ENCODE assay signal across 1 cellular context in genomic region chr11:86176165-86176884, GRCh38.
TF ChIP-seq lines count a peak whose summit lies in the region.

No MANE protein-coding gene starts in this region.

TF ChIP-seq in HepG2, 621 proteins besides CTCF, POLR2A, EP300 and RAD21 (continued from another document):
- TF ChIP-seq HMG20A (CRISPR knock-in tag; IDR thresholded peaks at IDR 0.05; ENCODE audit: borderline replicate concordance) = no peak
- TF ChIP-seq ZBTB20 (CRISPR knock-in tag; IDR thresholded peaks at IDR 0.05; ENCODE audit: borderline replicate concordance, low read depth) = no peak
- no peak for TF ChIP-seq ZKSCAN5 (CRISPR knock-in tag; IDR thresholded peaks at IDR 0.05)
- no peak for TF ChIP-seq POLR2AphosphoS5 (IDR thresholded peaks at IDR 0.05; ENCODE audit: low read depth, low read length)
- TF ChIP-seq SAFB2 (CRISPR knock-in tag; IDR thresholded peaks at IDR 0.05; ENCODE audit: borderline replicate concordance, low read depth) = no peak
- no peak for TF ChIP-seq DNMT3B (CRISPR knock-in tag; conservative IDR thresholded peaks at IDR 0.05)
- no peak for TF ChIP-seq ZNF792 (CRISPR knock-in tag; IDR thresholded peaks at IDR 0.05)
- no peak for TF ChIP-seq POLR2AphosphoS2 (IDR thresholded peaks at IDR 0.05; ENCODE audit: low read depth, low read length)
- no peak for TF ChIP-seq TFE3 (CRISPR knock-in tag; IDR thresholded peaks at IDR 0.05)
- no peak for TF ChIP-seq ZNF713 (CRISPR knock-in tag; IDR thresholded peaks at IDR 0.05)
- peak; percentile 72 for TF ChIP-seq CEBPG (CRISPR knock-in tag; IDR thresholded peaks at IDR 0.05)
- no peak for TF ChIP-seq BCL3 (CRISPR knock-in tag; IDR thresholded peaks at IDR 0.05)
- TF ChIP-seq NR3C1 (CRISPR knock-in tag; IDR thresholded peaks at IDR 0.05) = no peak
- TF ChIP-seq ZNF512B (CRISPR knock-in tag; IDR thresholded peaks at IDR 0.05; ENCODE audit: borderline replicate concordance) = no peak
- TF ChIP-seq RFXAP (CRISPR knock-in tag; IDR thresholded peaks at IDR 0.05; ENCODE audit: borderline replicate concordance) = no peak
- TF ChIP-seq GRHL1 (CRISPR knock-in tag; conservative IDR thresholded peaks at IDR 0.05) = no peak
- no peak for TF ChIP-seq CAMTA2 (CRISPR knock-in tag; IDR thresholded peaks at IDR 0.05; ENCODE audit: borderline replicate concordance)
- no peak for TF ChIP-seq SOX6 (IDR thresholded peaks at IDR 0.05)
- peak; percentile 28; the same call in 1 of the 2 replicates for TF ChIP-seq SOX6 (CRISPR knock-in tag; IDR thresholded peaks at IDR 0.05)
- TF ChIP-seq CENPBD1 (CRISPR knock-in tag; IDR thresholded peaks at IDR 0.05; ENCODE audit: borderline replicate concordance, low read depth) = no peak
- TF ChIP-seq SMAD3 (CRISPR knock-in tag; IDR thresholded peaks at IDR 0.05) = no peak
- no peak for TF ChIP-seq ZNF558 (CRISPR knock-in tag; IDR thresholded peaks at IDR 0.05; ENCODE audit: borderline replicate concordance)
- TF ChIP-seq ZNF660 (CRISPR knock-in tag; IDR thresholded peaks at IDR 0.05; ENCODE audit: borderline replicate concordance, low read depth) = no peak
- no peak for TF ChIP-seq ZNF878 (CRISPR knock-in tag; IDR thresholded peaks at IDR 0.05)
- peak; percentile 63 for TF ChIP-seq HNF4A (CRISPR knock-in tag; IDR thresholded peaks at IDR 0.05)
- TF ChIP-seq THYN1 (CRISPR knock-in tag; IDR thresholded peaks at IDR 0.05; ENCODE audit: borderline replicate concordance, low read depth) = no peak
- TF ChIP-seq CEBPB (IDR thresholded peaks at IDR 0.05; ENCODE audit: borderline replicate concordance, low read depth, low read length) = peak; percentile 68; the same call in 1 of the 2 replicates
- TF ChIP-seq ZNF740 (CRISPR knock-in tag; IDR thresholded peaks at IDR 0.05) = no peak
- TF ChIP-seq ZNF557 (CRISPR knock-in tag; IDR thresholded peaks at IDR 0.05) = no peak
- TF ChIP-seq ZMYM2 (CRISPR knock-in tag; IDR thresholded peaks at IDR 0.05) = no peak
- TF ChIP-seq ARNT (IDR thresholded peaks at IDR 0.05) = no peak
- peak; percentile 69; the same call in 1 of the 2 replicates for TF ChIP-seq ZNF441 (CRISPR knock-in tag; IDR thresholded peaks at IDR 0.05; ENCODE audit: borderline replicate concordance)
- peak in 1 of 2 experiments; percentile 78; a peak in 2 of 4 replicates for TF ChIP-seq ATF4 (CRISPR knock-in tag; IDR thresholded peaks at IDR 0.05)
- TF ChIP-seq TRAFD1 (CRISPR knock-in tag; IDR thresholded peaks at IDR 0.05; ENCODE audit: borderline replicate concordance) = no peak
- no peak for TF ChIP-seq ZBTB38 (CRISPR knock-in tag; IDR thresholded peaks at IDR 0.05)
- no peak for TF ChIP-seq FLYWCH1 (CRISPR knock-in tag; IDR thresholded peaks at IDR 0.05)
- no peak for TF ChIP-seq RBFOX2 (IDR thresholded peaks at IDR 0.05; ENCODE audit: low read depth, low read length)
